1 cellular context compared by ENCODE assay signal in the genomic region with DNA sequence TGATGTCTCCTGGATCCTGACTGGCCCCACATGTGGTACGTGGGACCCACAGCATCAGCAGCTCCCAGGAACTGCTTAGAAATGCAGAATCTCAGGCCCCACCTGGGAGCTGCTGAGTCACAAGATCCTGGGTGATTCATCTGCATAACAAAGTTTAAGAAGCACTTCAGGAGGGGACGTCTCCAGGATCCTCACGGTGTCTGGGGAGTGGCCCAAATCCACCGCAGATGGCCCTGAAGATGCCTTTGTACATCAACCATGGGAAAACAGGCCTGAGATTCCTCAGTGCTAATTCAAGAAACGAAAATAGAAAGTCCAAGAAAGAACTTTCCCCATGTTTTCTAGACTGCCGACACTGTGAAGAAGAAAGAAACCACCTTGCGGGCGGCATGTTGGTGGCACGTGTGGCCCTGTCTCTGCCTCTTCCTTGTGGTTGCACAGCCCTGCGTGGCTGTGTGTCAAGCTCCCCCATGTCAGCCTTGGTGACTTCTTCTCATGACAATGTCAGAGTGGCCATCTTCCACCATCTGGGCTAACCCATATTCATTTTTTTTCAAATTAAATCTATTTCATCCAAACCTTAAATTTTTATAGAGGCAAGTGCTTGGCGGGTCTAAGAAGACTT.
TF ChIP-seq lines count a peak whose summit lies in the region.

No MANE protein-coding gene starts in this region.

TF ChIP-seq in H1, 55 proteins besides CTCF, POLR2A, EP300 and RAD21:
- TF ChIP-seq GABPA (IDR thresholded peaks at IDR 0.05; ENCODE audit: borderline replicate concordance, insufficient read depth, low read length) (no peak), JUND (IDR thresholded peaks at IDR 0.05; ENCODE audit: low read length) (peak; percentile 43; the same call in 1 of the 2 replicates), RNF2 (IDR thresholded peaks at IDR 0.05; ENCODE audit: borderline replicate concordance, low read depth, low read length, missing control alignments, poor library complexity, severe bottlenecking) (no peak), MAFK (IDR thresholded peaks at IDR 0.05; ENCODE audit: low read depth, low read length) (peak; percentile 58; the same call in 1 of the 2 replicates), BACH1 (IDR thresholded peaks at IDR 0.05; ENCODE audit: low read length) (peak; percentile 79; the same call in 1 of the 2 replicates), PHF8 (conservative IDR thresholded peaks at IDR 0.05; ENCODE audit: low read depth, low read length) (no peak), HDAC2 (IDR thresholded peaks at IDR 0.05; ENCODE audit: borderline replicate concordance in 1 of 2, low read depth in 2 of 2, low read length in 2 of 2) (no peak), BRCA1 (IDR thresholded peaks at IDR 0.05; ENCODE audit: low read depth, low read length) (no peak)
- TF ChIP-seq, protein P1, sequence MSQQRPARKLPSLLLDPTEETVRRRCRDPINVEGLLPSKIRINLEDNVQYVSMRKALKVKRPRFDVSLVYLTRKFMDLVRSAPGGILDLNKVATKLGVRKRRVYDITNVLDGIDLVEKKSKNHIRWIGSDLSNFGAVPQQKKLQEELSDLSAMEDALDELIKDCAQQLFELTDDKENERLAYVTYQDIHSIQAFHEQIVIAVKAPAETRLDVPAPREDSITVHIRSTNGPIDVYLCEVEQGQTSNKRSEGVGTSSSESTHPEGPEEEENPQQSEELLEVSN (IDR thresholded peaks at IDR 0.05): no peak
